In genomic region chr10:5692476-5693358, GRCh38 we compare ENCODE assay signal across 8 cellular contexts. TPM values are rescaled to one million over a fixed set of nuclear protein-coding genes. Genes with fewer than 3 reads are reported as not detected.
DNase-seq lines count a peak whose midpoint lies in the region; ATAC-seq, FAIRE-seq and TF ChIP-seq lines count a peak whose summit lies in the region.

No MANE protein-coding gene starts in this region.

- no peak for TF ChIP-seq CTCF in H1 (IDR thresholded peaks at IDR 0.05; ENCODE audit: control extremely low read depth in 1 of 3, insufficient read depth in 1 of 3, low read depth in 1 of 3, low read length in 3 of 3)
- TF ChIP-seq CTCF in mesothelial cell of epicardium (IDR thresholded peaks at IDR 0.05; ENCODE audit: unreplicated experiment): no peak

- no peaks in the 10 kb centered on the region for H3K36me3 ChIP-seq in H1 (ENCODE audit: control insufficient read depth in 2 of 4, insufficient read depth in 4 of 4, low read length in 3 of 4)

- peaks cover 3% of the 10 kb centered on the region; the same call in 1 of the 2 replicates for H3K79me1 ChIP-seq in H1 (ENCODE audit: low read depth, low read length)

- ATAC-seq in GM19397 (IDR thresholded peaks at IDR 0.05; ENCODE audit: unreplicated experiment) (peak; percentile 88), HG03520 (IDR thresholded peaks at IDR 0.05; ENCODE audit: unreplicated experiment) (peak; percentile 75)

- no peak overlapping the region for H3K14ac ChIP-seq in H1 (ENCODE audit: insufficient read length)

- no peaks in the 10 kb centered on the region for H3K27me3 ChIP-seq in H1 (replicated peaks in 1 of 4; ENCODE audit: control insufficient read depth in 3 of 4, extremely low read depth in 1 of 4, insufficient read depth in 3 of 4, low read length in 3 of 4)

- no peak overlapping the region for H3K27ac ChIP-seq in H1 (ENCODE audit: low read depth, low read length)

- no peaks in the 10 kb centered on the region for H3K9me3 Mint-ChIP-seq in mesothelial cell of epicardium

- peak overlapping the region; percentile 84 for H4K91ac ChIP-seq in H1 (replicated peaks; ENCODE audit: insufficient read length, low read length)

- H4K5ac ChIP-seq in H1 (ENCODE audit: insufficient read length, low read depth, low read length): peak overlapping the region; percentile 68

- TF ChIP-seq RAD21 in H1 (IDR thresholded peaks at IDR 0.05 in 1 of 2, conservative IDR thresholded peaks at IDR 0.05 in 1 of 2; ENCODE audit: low read depth in 2 of 2, low read length in 2 of 2): no peak

- peak overlapping the region; percentile 62; the same call in 1 of the 2 replicates for H2BK20ac ChIP-seq in H1 (ENCODE audit: low read length)

- H2BK15ac ChIP-seq in H1 (ENCODE audit: low read length): no peak overlapping the region

- peaks cover 0 to 4% of the 10 kb centered on the region in 2 experiments for H4K20me1 ChIP-seq in H1 (replicated peaks in 1 of 2; ENCODE audit: control insufficient read depth in 1 of 2, insufficient read depth in 2 of 2, low read length in 2 of 2)

- peaks cover 26% of the 10 kb centered on the region for H3K4me1 Mint-ChIP-seq in mesothelial cell of epicardium

- peak overlapping the region; percentile 61; the same call in 1 of the 2 replicates for H2BK5ac ChIP-seq in H1 (ENCODE audit: low read depth, low read length)

- peaks cover 9% of the 10 kb centered on the region; the same call in 1 of the 2 replicates for H3K23me2 ChIP-seq in H1 (ENCODE audit: low read depth, low read length)

- peak overlapping the region; percentile 51 for H2BK120ac ChIP-seq in H1 (replicated peaks; ENCODE audit: low read depth, low read length)

- H3K23ac ChIP-seq in H1 (ENCODE audit: insufficient read length): no peak overlapping the region

- peak overlapping the region; percentile 76; the same call in 1 of the 2 replicates for H2BK12ac ChIP-seq in H1 (ENCODE audit: low read depth, low read length)

- H3K4me2 ChIP-seq in H1 (ENCODE audit: insufficient read depth in 1 of 2, low read depth in 2 of 2, low read length in 2 of 2): peak overlapping the region; percentile 79 to 93

- TF ChIP-seq POLR2A in H1 (IDR thresholded peaks at IDR 0.05; ENCODE audit: control extremely low read depth in 1 of 2, low read depth in 2 of 2, low read length in 2 of 2): no peak; a peak in 1 of 3 replicates

- peak overlapping the region; percentile 83 for H3K4ac ChIP-seq in H1 (replicated peaks; ENCODE audit: insufficient read length, low read depth, low read length)

- H3K36me3 Mint-ChIP-seq in mesothelial cell of epicardium: peaks cover 2% of the 10 kb centered on the region

- CTCF ChIA-PET in H1 (lab: Charles Lee; ENCODE audit: partially characterized antibody): interaction anchor here (1.0 to 2.0 kb wide), 5 partner anchors 9 to 70 kb away, joined by 3 to 7 read pairs (median 4); no protein-coding TSS in a partner anchor

- TF ChIP-seq EP300 in H1 (IDR thresholded peaks at IDR 0.05; ENCODE audit: borderline replicate concordance in 1 of 2, low read depth in 2 of 2, low read length in 2 of 2): no peak

- peaks cover 2 to 6% (median 5%) of the 10 kb centered on the region in 4 experiments; a peak in 4 of 7 replicates for H3K4me1 ChIP-seq in H1 (replicated peaks in 1 of 4; ENCODE audit: control insufficient read depth in 3 of 4, insufficient read depth in 4 of 4, low read length in 3 of 4)

- H3K4me3 Mint-ChIP-seq in mesothelial cell of epicardium: peak overlapping the region; percentile 69

- H2AK5ac ChIP-seq in H1 (ENCODE audit: low read depth, low read length): 0 out of 2 replicates have a peak overlapping the region, but pooled peaks have one; percentile 26

- DNase-seq in AG20443 (ENCODE audit: low spot score) (peak; percentile 52), H1 (ENCODE audit: low read depth in 1 of 2, low spot score in 2 of 2) (peak; percentile 23 to 78), mesothelial cell of epicardium (ENCODE audit: low spot score in 2 of 2, unreplicated experiment in 2 of 2) (peak; percentile 37 to 72)
- peak; percentile 21 to 32 for DNase-seq in activated CD8-positive, alpha-beta memory T cell treated with anti-CD3 and anti-CD28 coated beads for 1 hour (ENCODE audit: extremely low read depth in 1 of 2, low read depth in 1 of 2)
- peak; percentile 27 to 30 for DNase-seq in stimulated activated CD8-positive, alpha-beta memory T cell treated with anti-CD3 and anti-CD28 coated beads, Interleukin-2, amount 100 ng/mL, for 1 hour (ENCODE audit: low read depth in 2 of 2)
- no peak for DNase-seq in NK-92 treated with Interleukin-12 subunit alpha and Interleukin-12 subunit beta, amount 100 ng/mL, for 24 hours (lab: John Stamatoyannopoulos, UW)

- H3K27ac Mint-ChIP-seq in mesothelial cell of epicardium: peak overlapping the region; percentile 87

- POLR2A ChIA-PET in H1 (lab: Charles Lee; ENCODE audit: partially characterized antibody): interaction anchor here (0.6 to 1.9 kb wide), 8 partner anchors 9 to 1003 kb away, joined by 3 to 5 read pairs (median 3); partner anchors contain the start of gene GDI2

- WGBS in H1 (ENCODE audit: extremely low coverage in 1 of 2, insufficient coverage in 1 of 2, insufficient read length in 1 of 2, insufficient replicate concordance in 2 of 2, low coverage in 1 of 2, low lambda C conversion rate in 2 of 2, missing lambda C conversion rate in 1 of 2), 2 experiments: 5% methylated on average over 43 of the region's 48 CpGs; no CpG with 5 or more reads in 1 of the 2 experiments

- peak overlapping the region; percentile 77; the same call in 1 of the 2 replicates for H2AFZ ChIP-seq in H1 (ENCODE audit: low read length)

- peak overlapping the region; percentile 89; the same call in 1 of the 2 replicates for H4K8ac ChIP-seq in H1 (ENCODE audit: extremely low read depth, insufficient read depth, low read length)

- peak overlapping the region in 3 of 4 experiments; percentile 35 to 47 (median 45); a peak in 5 of 7 replicates for H3K9ac ChIP-seq in H1 (replicated peaks in 1 of 4; ENCODE audit: extremely low read depth in 1 of 4, low read depth in 3 of 4, low read length in 3 of 4)

- peak overlapping the region; percentile 53 to 74 (median 69) for H3K4me3 ChIP-seq in H1 (ENCODE audit: extremely low read depth in 1 of 4, insufficient read depth in 2 of 4, low read depth in 3 of 4, low read length in 4 of 4)

- no peaks in the 10 kb centered on the region for H3K27me3 Mint-ChIP-seq in mesothelial cell of epicardium (ENCODE audit: low read depth)

- FAIRE-seq in H1 (lab: Jason Lieb, UNC): no peak

- H3K79me2 ChIP-seq in H1 (ENCODE audit: control insufficient read depth in 1 of 2, insufficient read depth in 2 of 2, low read length in 2 of 2): peaks cover 14 to 98% of the 10 kb centered on the region in 2 experiments

- H3K18ac ChIP-seq in H1 (ENCODE audit: extremely low read depth, low read length): peak overlapping the region; percentile 15

- no peaks in the 10 kb centered on the region for H3K9me3 ChIP-seq in H1 (ENCODE audit: insufficient read depth in 2 of 2, low read depth in 1 of 2, low read length in 1 of 2)

- H3K56ac ChIP-seq in H1 (replicated peaks; ENCODE audit: insufficient read length, low read depth, low read length): peak overlapping the region; percentile 33

TF ChIP-seq in H1, 55 proteins besides CTCF, POLR2A, EP300 and RAD21 (continues in another document):
- no peak for TF ChIP-seq SP4 (IDR thresholded peaks at IDR 0.05; ENCODE audit: low read length)
- TF ChIP-seq CTBP2 (IDR thresholded peaks at IDR 0.05; ENCODE audit: borderline replicate concordance, insufficient read depth, insufficient read length, low read length): peak; percentile 37
- no peak for TF ChIP-seq ATF2 (IDR thresholded peaks at IDR 0.05; ENCODE audit: low read length)
- TF ChIP-seq MAX (IDR thresholded peaks at IDR 0.05): peak; percentile 78
- peak; percentile 81; the same call in 1 of the 2 replicates for TF ChIP-seq RBBP5 (IDR thresholded peaks at IDR 0.05; ENCODE audit: borderline replicate concordance, low read depth, low read length)

RNA-seq across cellular contexts. Expression of gene TASOR2, which starts 8.1 kb away (rescaled TPM):
- 73.8 and 74.9 TPM in 2 replicates for total RNA-seq in H1 (2021; fragmentation: NEBNext Ultra II Directional; extraction: Animal tissue kit (Norgen Biotek cat#: 25700))
- 11.8 and 13.1 TPM in 2 replicates for polyA plus RNA-seq in H1 (2011; rRNA removed)
- polyA plus RNA-seq in H1 (2011; cell fraction: cytosol; rRNA removed): 17.9 TPM
- polyA plus RNA-seq in H1 (2011; cell fraction: nucleus; rRNA removed): 24.2 TPM
- 15.3 to 31.3 TPM (median 22.3 TPM) in 4 replicates for polyA plus RNA-seq in H1 (2012, experiment 1 of 2)
- 1.3 TPM for polyA plus RNA-seq in H1 (2012, experiment 2 of 2)
- 23.7 TPM for polyA plus RNA-seq in H1 (2013, experiment 1 of 2)
- polyA plus RNA-seq in H1 (2013, experiment 2 of 2): 25.2 TPM
- polyA minus RNA-seq in H1 (2011; rRNA and poly(A)+ RNA removed): 60.4 and 78.6 TPM in 2 replicates
- polyA minus RNA-seq in H1 (2011; cell fraction: cytosol; rRNA and poly(A)+ RNA removed): 43.1 TPM
- polyA minus RNA-seq in H1 (2011; cell fraction: nucleus; rRNA and poly(A)+ RNA removed): 78.6 TPM
- total RNA-seq in mesothelial cell of epicardium: 75.2 to 90.1 TPM (median 80.3 TPM) in 3 replicates

RNA-seq across cellular contexts. Expression of gene ASB13, which starts 26.3 kb away (rescaled TPM):
- 20.2 and 22.2 TPM in 2 replicates for total RNA-seq in H1 (2021; fragmentation: NEBNext Ultra II Directional; extraction: Animal tissue kit (Norgen Biotek cat#: 25700))
- polyA plus RNA-seq in H1 (2011; rRNA removed): 12.3 and 17.0 TPM in 2 replicates
- 14.7 TPM for polyA plus RNA-seq in H1 (2011; cell fraction: cytosol; rRNA removed)
- polyA plus RNA-seq in H1 (2011; cell fraction: nucleus; rRNA removed): 18.5 TPM
- polyA plus RNA-seq in H1 (2012, experiment 1 of 2): 10.5 to 16.5 TPM (median 12.9 TPM) in 4 replicates
- 19.8 TPM for polyA plus RNA-seq in H1 (2012, experiment 2 of 2)
- polyA plus RNA-seq in H1 (2013, experiment 1 of 2): 7.8 TPM
- 8.6 TPM for polyA plus RNA-seq in H1 (2013, experiment 2 of 2)
- polyA minus RNA-seq in H1 (2011; rRNA and poly(A)+ RNA removed): 16.9 and 17.8 TPM in 2 replicates
- 18.7 TPM for polyA minus RNA-seq in H1 (2011; cell fraction: cytosol; rRNA and poly(A)+ RNA removed)
- 9.8 TPM for polyA minus RNA-seq in H1 (2011; cell fraction: nucleus; rRNA and poly(A)+ RNA removed)
- 26.3 to 28.5 TPM (median 28.0 TPM) in 3 replicates for total RNA-seq in mesothelial cell of epicardium
